In genomic region chr7:5636446-5636835, GRCh38 we compare ENCODE assay signal across 9 cellular contexts. TPM values are rescaled to one million over a fixed set of nuclear protein-coding genes. Genes with fewer than 3 reads are reported as not detected.
DNase-seq lines count a peak whose midpoint lies in the region; ATAC-seq and TF ChIP-seq lines count a peak whose summit lies in the region.
"Had no signal": no experiment of that assay in that cellular context is flagged by ENCODE, and none has a peak within 500 bp of the region (broad histone marks: within the 10 kb centered on the region; RNA-seq: fewer than 3 reads in every experiment).

No MANE protein-coding gene starts in this region.

- CTCF ChIA-PET in activated naive CD4-positive, alpha-beta T cell treated with anti-CD3 and anti-CD28 coated beads, Interleukin-2, amount 10 ng/mL, durations not matched to agents 7 days and 5 days (lab: Charles Lee): no interaction called here

- H3K36me3 ChIP-seq in HUES6 (ENCODE audit: control insufficient read depth, insufficient read depth, low read length) (peaks cover 8% of the 10 kb centered on the region; the same call in 1 of the 2 replicates), brain microvascular endothelial cell (replicated peaks) (peaks cover 16% of the 10 kb centered on the region), subcutaneous abdominal adipose tissue (ENCODE audit: control insufficient read depth in 5 of 5, insufficient read depth in 5 of 5, low read length in 5 of 5) (peaks cover 9 to 33% (median 19%) of the 10 kb centered on the region in 5 donors)

- peak overlapping the region; percentile 19; the same call in 1 of the 2 replicates for H3K4me3 ChIP-seq in HUES6 (ENCODE audit: low read depth, low read length)
- no peak overlapping the region for H3K4me3 ChIP-seq in brain microvascular endothelial cell (ENCODE audit: low read depth, low read length)
- H3K4me3 ChIP-seq in subcutaneous abdominal adipose tissue (ENCODE audit: low read depth in 1 of 5, low read length in 5 of 5): no peak overlapping the region
- H3K4me3 ChIP-seq: HAP-1 had no signal

- peak overlapping the region; percentile 80 for H3K9ac ChIP-seq in HUES6 (ENCODE audit: low read length)
- H3K9ac ChIP-seq in subcutaneous abdominal adipose tissue (ENCODE audit: low read length in 5 of 5): no peak overlapping the region

- no peaks in the 10 kb centered on the region for H3K9me3 ChIP-seq in HUES6 (ENCODE audit: control insufficient read depth, insufficient read depth, low read depth, low read length)
- no peaks in the 10 kb centered on the region for H3K9me3 ChIP-seq in subcutaneous abdominal adipose tissue (ENCODE audit: control insufficient read depth in 5 of 5, low read length in 5 of 5)
- H3K9me3 ChIP-seq: HAP-1, neutrophil had no signal

- no peak for DNase-seq in brain microvascular endothelial cell
- no peak for DNase-seq in left colon
- DNase-seq in LoVo (ENCODE audit: low spot score): no peak
- no peak for DNase-seq in activated naive CD4-positive, alpha-beta T cell treated with anti-CD3 and anti-CD28 coated beads, Interleukin-2, amount 10 ng/mL, durations not matched to agents 7 days and 5 days

- intact Hi-C loops in left colon (cut with DNase I, micrococcal nuclease): no loop called here

- TF ChIP-seq CTCF in brain microvascular endothelial cell (IDR thresholded peaks at IDR 0.05; ENCODE audit: low read depth, low read length, missing control alignments): no peak

- H3K27ac ChIP-seq in HUES6 (ENCODE audit: low read depth, low read length) (peak overlapping the region; percentile 72; the same call in 1 of the 2 replicates), brain microvascular endothelial cell (peak overlapping the region; percentile 79), subcutaneous abdominal adipose tissue (ENCODE audit: low read depth, low read length) (peak overlapping the region; percentile 19)
- H3K27ac ChIP-seq: neutrophil had no signal

- H3K36me3 Mint-ChIP-seq in activated naive CD4-positive, alpha-beta T cell treated with anti-CD3 and anti-CD28 coated beads, Interleukin-2, amount 10 ng/mL, durations not matched to agents 7 days and 5 days: peaks cover 31% of the 10 kb centered on the region

- no peaks in the 10 kb centered on the region for H3K27me3 ChIP-seq in HUES6 (ENCODE audit: control insufficient read depth, insufficient read depth, low read length)
- H3K27me3 ChIP-seq in brain microvascular endothelial cell (replicated peaks): no peaks in the 10 kb centered on the region
- no peaks in the 10 kb centered on the region for H3K27me3 ChIP-seq in subcutaneous abdominal adipose tissue (ENCODE audit: control insufficient read depth in 5 of 5, insufficient read depth in 4 of 5, low read length in 5 of 5)
- H3K27me3 ChIP-seq: neutrophil had no signal

- in situ Hi-C loops in brain microvascular endothelial cell (cut with HindIII; ENCODE audit: low pct_ligation_motif_present, low sequenced_read_pairs): no loop called here

- H3K4me1 Mint-ChIP-seq in activated naive CD4-positive, alpha-beta T cell treated with anti-CD3 and anti-CD28 coated beads, Interleukin-2, amount 10 ng/mL, durations not matched to agents 7 days and 5 days: peaks cover 12% of the 10 kb centered on the region

- no peak overlapping the region for H3K27ac Mint-ChIP-seq in activated naive CD4-positive, alpha-beta T cell treated with anti-CD3 and anti-CD28 coated beads, Interleukin-2, amount 10 ng/mL, durations not matched to agents 7 days and 5 days

- H3K4me3 Mint-ChIP-seq in activated naive CD4-positive, alpha-beta T cell treated with anti-CD3 and anti-CD28 coated beads, Interleukin-2, amount 10 ng/mL, durations not matched to agents 7 days and 5 days: no peak overlapping the region

- ATAC-seq in left colon (peak; percentile 42), GM19035 (IDR thresholded peaks at IDR 0.05; ENCODE audit: unreplicated experiment) (no peak)

- H3K9me3 Mint-ChIP-seq in activated naive CD4-positive, alpha-beta T cell treated with anti-CD3 and anti-CD28 coated beads, Interleukin-2, amount 10 ng/mL, durations not matched to agents 7 days and 5 days: no peaks in the 10 kb centered on the region

- H3K4me1 ChIP-seq in HUES6 (ENCODE audit: control insufficient read depth, insufficient read depth, low read length) (peaks cover 51% of the 10 kb centered on the region), subcutaneous abdominal adipose tissue (ENCODE audit: control insufficient read depth in 5 of 5, insufficient read depth in 5 of 5, low read length in 5 of 5) (peaks cover 29 to 64% (median 60%) of the 10 kb centered on the region in 5 donors)
- H3K4me1 ChIP-seq: HAP-1 had no signal

- H3K27me3 Mint-ChIP-seq in activated naive CD4-positive, alpha-beta T cell treated with anti-CD3 and anti-CD28 coated beads, Interleukin-2, amount 10 ng/mL, durations not matched to agents 7 days and 5 days: no peaks in the 10 kb centered on the region

RNA-seq across cellular contexts. Expression of gene FSCN1, which starts 43.8 kb away (rescaled TPM):
- total RNA-seq in left colon: 10 to 100 TPM in 1 of 2 donors, 1 to 10 TPM in 1; 4.7 to 10.4 TPM

Comparison
In these comparisons a context has a peak if more than half of its experiments do, and no peak if none do; other contexts are left out.
1. H3K27ac ChIP-seq: peak in every context shown above with its lines; median percentile 79 in brain microvascular endothelial cell; 72 in HUES6; 19 in subcutaneous abdominal adipose tissue.